ENCODE assay signal across 8 cellular contexts in the genomic region with DNA sequence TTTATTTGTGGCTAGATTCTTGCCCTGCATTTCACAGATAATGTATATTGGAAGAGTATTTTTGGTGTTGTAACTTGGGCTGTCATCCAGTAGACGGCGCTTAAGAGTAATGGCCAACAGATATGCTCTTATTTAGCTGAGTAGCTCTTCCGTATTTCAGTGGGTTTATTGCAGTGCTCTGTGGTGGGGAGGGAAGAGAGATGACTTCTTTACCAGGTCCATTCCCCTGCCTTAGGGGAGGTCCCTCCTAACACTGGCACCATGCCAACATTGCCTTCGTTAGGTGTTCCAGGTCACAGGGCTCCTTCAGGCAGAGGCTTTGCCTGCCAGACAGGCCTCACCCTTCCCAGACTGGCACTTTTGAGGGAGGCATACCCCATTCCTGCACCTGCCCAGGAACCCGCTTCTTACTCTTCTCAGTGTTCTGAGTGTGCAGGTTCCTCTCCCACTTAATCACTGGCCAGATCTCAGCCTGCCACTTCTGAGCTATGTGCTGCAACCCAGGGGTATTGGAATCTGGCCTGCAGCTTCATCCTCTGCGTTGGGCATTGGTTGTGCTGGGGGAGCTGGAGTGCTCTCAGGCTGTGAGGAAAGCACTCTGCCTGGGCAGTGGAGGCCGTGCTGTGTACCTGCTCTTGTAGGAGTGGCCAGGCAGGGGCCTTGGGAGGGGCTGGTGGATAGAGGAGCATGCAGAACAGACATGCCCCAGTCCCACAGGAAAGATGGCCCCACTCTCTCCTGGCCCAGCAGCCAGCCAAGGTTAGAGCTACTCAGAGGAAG. TPM values are rescaled to one million over a fixed set of nuclear protein-coding genes. Genes with fewer than 3 reads are reported as not detected.
DNase-seq lines count a peak whose midpoint lies in the region; ATAC-seq and TF ChIP-seq lines count a peak whose summit lies in the region.

No MANE protein-coding gene starts in this region.

- H3K36me3 ChIP-seq in left lung, result no peaks in the 10 kb centered on the region
- H3K36me3 ChIP-seq in CD8-positive, alpha-beta memory T cell (ENCODE audit: insufficient read depth, low read length), result no peaks in the 10 kb centered on the region

- H3K4me1 ChIP-seq in left lung, result no peaks in the 10 kb centered on the region
- H3K4me1 ChIP-seq in CD8-positive, alpha-beta memory T cell (ENCODE audit: insufficient read depth, low read length), result no peaks in the 10 kb centered on the region

- no peaks in the 10 kb centered on the region for H3K27me3 ChIP-seq in left lung
- H3K27me3 ChIP-seq in CD8-positive, alpha-beta memory T cell (ENCODE audit: insufficient read depth, low read length, poor library complexity, severe bottlenecking), result no peaks in the 10 kb centered on the region

- no peak for TF ChIP-seq EP300 in Ishikawa (IDR thresholded peaks at IDR 0.05; ENCODE audit: borderline replicate concordance)

- H3K9me3 Mint-ChIP-seq in activated naive CD4-positive, alpha-beta T cell treated with anti-CD3 and anti-CD28 coated beads for 36 hours, result no peaks in the 10 kb centered on the region
- H3K9me3 Mint-ChIP-seq in activated naive CD4-positive, alpha-beta T cell treated with anti-CD3 and anti-CD28 coated beads, Interleukin-2, amount 10 ng/mL, durations not matched to agents 7 days and 5 days, result no peaks in the 10 kb centered on the region
- H3K9me3 Mint-ChIP-seq in CD8-positive, alpha-beta memory T cell, result peaks cover 0 to 10% (median 5%) of the 10 kb centered on the region in 5 donors
- no peaks in the 10 kb centered on the region for H3K9me3 Mint-ChIP-seq in T-helper 2 cell treated with Interferon-gamma antibody and Interleukin-4, amounts not matched to agents 5 μg/mL and 100 μg/mL, for 36 hours

- POLR2A ChIA-PET in CD8-positive, alpha-beta memory T cell (lab: Charles Lee), result no interaction called here

- no peaks in the 10 kb centered on the region for H3K4me1 Mint-ChIP-seq in activated naive CD4-positive, alpha-beta T cell treated with anti-CD3 and anti-CD28 coated beads for 36 hours (ENCODE audit: low read depth)
- H3K4me1 Mint-ChIP-seq in activated naive CD4-positive, alpha-beta T cell treated with anti-CD3 and anti-CD28 coated beads, Interleukin-2, amount 10 ng/mL, durations not matched to agents 7 days and 5 days, result no peaks in the 10 kb centered on the region
- H3K4me1 Mint-ChIP-seq in CD8-positive, alpha-beta memory T cell, result no peaks in the 10 kb centered on the region
- H3K4me1 Mint-ChIP-seq in T-helper 2 cell treated with Interferon-gamma antibody and Interleukin-4, amounts not matched to agents 5 μg/mL and 100 μg/mL, for 36 hours (ENCODE audit: low read depth), result no peaks in the 10 kb centered on the region

- peak; percentile 24 to 44 for TF ChIP-seq CTCF in left lung (IDR thresholded peaks at IDR 0.05)

- H3K36me3 Mint-ChIP-seq in activated naive CD4-positive, alpha-beta T cell treated with anti-CD3 and anti-CD28 coated beads for 36 hours (ENCODE audit: low read depth), result no peaks in the 10 kb centered on the region
- H3K36me3 Mint-ChIP-seq in activated naive CD4-positive, alpha-beta T cell treated with anti-CD3 and anti-CD28 coated beads, Interleukin-2, amount 10 ng/mL, durations not matched to agents 7 days and 5 days, result no peaks in the 10 kb centered on the region
- no peaks in the 10 kb centered on the region for H3K36me3 Mint-ChIP-seq in CD8-positive, alpha-beta memory T cell
- H3K36me3 Mint-ChIP-seq in T-helper 2 cell treated with Interferon-gamma antibody and Interleukin-4, amounts not matched to agents 5 μg/mL and 100 μg/mL, for 36 hours (ENCODE audit: low read depth), result no peaks in the 10 kb centered on the region

- no peak overlapping the region for H3K4me3 Mint-ChIP-seq in activated naive CD4-positive, alpha-beta T cell treated with anti-CD3 and anti-CD28 coated beads for 36 hours
- no peak overlapping the region for H3K4me3 Mint-ChIP-seq in activated naive CD4-positive, alpha-beta T cell treated with anti-CD3 and anti-CD28 coated beads, Interleukin-2, amount 10 ng/mL, durations not matched to agents 7 days and 5 days
- no peak overlapping the region for H3K4me3 Mint-ChIP-seq in CD8-positive, alpha-beta memory T cell
- H3K4me3 Mint-ChIP-seq in T-helper 2 cell treated with Interferon-gamma antibody and Interleukin-4, amounts not matched to agents 5 μg/mL and 100 μg/mL, for 36 hours, result no peak overlapping the region

- no peaks in the 10 kb centered on the region for H3K9me3 ChIP-seq in left lung
- H3K9me3 ChIP-seq in CD8-positive, alpha-beta memory T cell (ENCODE audit: low read length), result no peaks in the 10 kb centered on the region

- peaks cover 9% of the 10 kb centered on the region for H3K27me3 Mint-ChIP-seq in activated naive CD4-positive, alpha-beta T cell treated with anti-CD3 and anti-CD28 coated beads for 36 hours (ENCODE audit: low read depth)
- peaks cover 4% of the 10 kb centered on the region for H3K27me3 Mint-ChIP-seq in activated naive CD4-positive, alpha-beta T cell treated with anti-CD3 and anti-CD28 coated beads, Interleukin-2, amount 10 ng/mL, durations not matched to agents 7 days and 5 days
- peaks cover 3 to 67% of the 10 kb centered on the region in 2 donors for H3K27me3 Mint-ChIP-seq in CD8-positive, alpha-beta memory T cell
- peaks cover 6% of the 10 kb centered on the region for H3K27me3 Mint-ChIP-seq in T-helper 2 cell treated with Interferon-gamma antibody and Interleukin-4, amounts not matched to agents 5 μg/mL and 100 μg/mL, for 36 hours (ENCODE audit: low read depth)

- peak; percentile 92 for ATAC-seq in GM21529 (IDR thresholded peaks at IDR 0.05; ENCODE audit: unreplicated experiment)
- ATAC-seq in left lung, result peak; percentile 97

- peak; percentile 58 for TF ChIP-seq RAD21 in Ishikawa (IDR thresholded peaks at IDR 0.05; ENCODE audit: low read depth)

- no peak overlapping the region for H3K27ac ChIP-seq in left lung
- no peak overlapping the region for H3K27ac ChIP-seq in CD8-positive, alpha-beta memory T cell (ENCODE audit: low read depth, low read length)

- no peak overlapping the region for H3K4me3 ChIP-seq in left lung
- no peak overlapping the region for H3K4me3 ChIP-seq in CD8-positive, alpha-beta memory T cell (ENCODE audit: low read length)

- intact Hi-C loops in activated naive CD4-positive, alpha-beta T cell treated with anti-CD3 and anti-CD28 coated beads for 36 hours (cut with micrococcal nuclease), result loop anchor here (1.0 to 2.0 kb wide), 3 partner anchors 30 to 914 kb away; no protein-coding TSS in a partner anchor
- intact Hi-C loops in left lung (cut with DNase I), result no loop called here

- DNase-seq in activated naive CD4-positive, alpha-beta T cell treated with anti-CD3 and anti-CD28 coated beads for 36 hours, result peak; percentile 21
- no peak for DNase-seq in activated naive CD4-positive, alpha-beta T cell treated with anti-CD3 and anti-CD28 coated beads, Interleukin-2, amount 50 U/mL, for 16 hours
- DNase-seq in activated naive CD4-positive, alpha-beta T cell treated with anti-CD3 and anti-CD28 coated beads, Interleukin-2, amount 10 ng/mL, durations not matched to agents 7 days and 5 days, result peak; percentile 34
- DNase-seq in left lung, result peak; percentile 55 to 68
- no peak for DNase-seq in CD8-positive, alpha-beta memory T cell
- no peak for DNase-seq in T-helper 2 cell treated with Interferon-gamma antibody and Interleukin-4, amounts not matched to agents 5 μg/mL and 100 μg/mL, for 36 hours (ENCODE audit: low spot score)

- CTCF ChIA-PET in activated naive CD4-positive, alpha-beta T cell treated with anti-CD3 and anti-CD28 coated beads for 36 hours (lab: Charles Lee), result interaction anchor here (0.6 to 2.5 kb wide), 11 partner anchors 9 to 259 kb away, joined by 3 to 16 read pairs (median 3); no protein-coding TSS in a partner anchor
- CTCF ChIA-PET in activated naive CD4-positive, alpha-beta T cell treated with anti-CD3 and anti-CD28 coated beads, Interleukin-2, amount 10 ng/mL, durations not matched to agents 7 days and 5 days (lab: Charles Lee), result interaction anchor here (0.5 to 4.1 kb wide), 15 partner anchors 10 to 191 kb away, joined by 3 to 19 read pairs (median 3); no protein-coding TSS in a partner anchor
- CTCF ChIA-PET in CD8-positive, alpha-beta memory T cell (lab: Charles Lee), result interaction anchor here (1.1 kb wide), 1 partner anchor 163 kb away, joined by 3 read pairs; no protein-coding TSS in a partner anchor

- H3K27ac Mint-ChIP-seq in activated naive CD4-positive, alpha-beta T cell treated with anti-CD3 and anti-CD28 coated beads for 36 hours, result no peak overlapping the region
- no peak overlapping the region for H3K27ac Mint-ChIP-seq in activated naive CD4-positive, alpha-beta T cell treated with anti-CD3 and anti-CD28 coated beads, Interleukin-2, amount 10 ng/mL, durations not matched to agents 7 days and 5 days
- H3K27ac Mint-ChIP-seq in CD8-positive, alpha-beta memory T cell, result no peak overlapping the region
- no peak overlapping the region for H3K27ac Mint-ChIP-seq in T-helper 2 cell treated with Interferon-gamma antibody and Interleukin-4, amounts not matched to agents 5 μg/mL and 100 μg/mL, for 36 hours

TF ChIP-seq in Ishikawa, 13 proteins besides CTCF, POLR2A, EP300 and RAD21:
- TF ChIP-seq FOXM1 (IDR thresholded peaks at IDR 0.05; ENCODE audit: borderline replicate concordance, low read depth) (no peak), NFIC (IDR thresholded peaks at IDR 0.05) (peak; percentile 63)

RNA-seq across cellular contexts. Expression of gene SLN, which starts 29.4 kb away (rescaled TPM):
- not detected for total RNA-seq in activated naive CD4-positive, alpha-beta T cell treated with anti-CD3 and anti-CD28 coated beads for 36 hours
- total RNA-seq in left lung, result 1 to 10 TPM in 1 of 2 donors, under 1 TPM in 1; 0.96 to 2.4 TPM
- total RNA-seq in CD8-positive, alpha-beta memory T cell, result not detected
- not detected for polyA plus RNA-seq in CD8-positive, alpha-beta memory T cell

Comparison
In these comparisons a context has a peak if more than half of its experiments do, and no peak if none do; other contexts are left out.
1. DNase-seq: peak in activated naive CD4-positive, alpha-beta T cell treated with anti-CD3 and anti-CD28 coated beads for 36 hours (single experiment), activated naive CD4-positive, alpha-beta T cell treated with anti-CD3 and anti-CD28 coated beads, Interleukin-2, amount 10 ng/mL, durations not matched to agents 7 days and 5 days (single experiment) and left lung (2 of 2); none in activated naive CD4-positive, alpha-beta T cell treated with anti-CD3 and anti-CD28 coated beads, Interleukin-2, amount 50 U/mL, for 16 hours (single experiment), CD8-positive, alpha-beta memory T cell (0 of 5) and T-helper 2 cell treated with Interferon-gamma antibody and Interleukin-4, amounts not matched to agents 5 μg/mL and 100 μg/mL, for 36 hours (single experiment).